9 cellular contexts compared by ENCODE assay signal in genomic region chr16:19210175-19210924, GRCh38. TPM values are rescaled to one million over a fixed set of nuclear protein-coding genes. Genes with fewer than 3 reads are reported as not detected.
A peak's percentile ranks its signal among the peaks of the same experiment; 100 is the strongest.
DNase-seq lines count a peak whose midpoint lies in the region; ATAC-seq and TF ChIP-seq lines count a peak whose summit lies in the region.
"Had no signal": no experiment of that assay in that cellular context is flagged by ENCODE, and none has a peak within 500 bp of the region (broad histone marks: within the 10 kb centered on the region; RNA-seq: fewer than 3 reads in every experiment).

No MANE protein-coding gene starts in this region.

- peaks cover 50% of the 10 kb centered on the region for H3K4me1 ChIP-seq in OCI-LY7 (ENCODE audit: insufficient read depth, low read length, poor library complexity, severe bottlenecking)
- no peaks in the 10 kb centered on the region for H3K4me1 ChIP-seq in esophagus squamous epithelium
- no peaks in the 10 kb centered on the region for H3K4me1 ChIP-seq in BE2C

- H3K36me3 ChIP-seq in OCI-LY7 (ENCODE audit: insufficient read depth, low read length) (peaks cover 28% of the 10 kb centered on the region), esophagus squamous epithelium (no peaks in the 10 kb centered on the region), BE2C (no peaks in the 10 kb centered on the region)

- peaks cover 4% of the 10 kb centered on the region for H3K4me1 Mint-ChIP-seq in activated naive CD8-positive, alpha-beta T cell treated with anti-CD3 and anti-CD28 coated beads, Interleukin-2, amount 50 U/mL, for 24 hours
- H3K4me1 Mint-ChIP-seq in activated naive CD8-positive, alpha-beta T cell treated with anti-CD3 and anti-CD28 coated beads for 36 hours, result no peaks in the 10 kb centered on the region
- H3K4me1 Mint-ChIP-seq in immature natural killer cell, result no peaks in the 10 kb centered on the region
- H3K4me1 Mint-ChIP-seq: activated naive CD8-positive, alpha-beta T cell treated with anti-CD3 and anti-CD28 coated beads, Interleukin-2, amount 10 ng/mL, durations not matched to agents 7 days and 5 days had no signal

- H3K9me3 Mint-ChIP-seq in activated naive CD8-positive, alpha-beta T cell treated with anti-CD3 and anti-CD28 coated beads, Interleukin-2, amount 50 U/mL, for 24 hours, result peaks cover 8% of the 10 kb centered on the region
- peaks cover 10% of the 10 kb centered on the region for H3K9me3 Mint-ChIP-seq in activated naive CD8-positive, alpha-beta T cell treated with anti-CD3 and anti-CD28 coated beads for 36 hours
- no peaks in the 10 kb centered on the region for H3K9me3 Mint-ChIP-seq in immature natural killer cell

- no peak for ATAC-seq in activated naive CD8-positive, alpha-beta T cell treated with anti-CD3 and anti-CD28 coated beads, Interleukin-2, amount 50 U/mL, for 24 hours
- ATAC-seq in HG03066 (IDR thresholded peaks at IDR 0.05; ENCODE audit: low read depth, unreplicated experiment), result peak; percentile 76

- no peaks in the 10 kb centered on the region for H3K27me3 ChIP-seq in esophagus squamous epithelium
- H3K27me3 ChIP-seq in BE2C, result no peaks in the 10 kb centered on the region

- H3K27ac ChIP-seq in OCI-LY7 (ENCODE audit: low read depth, low read length, poor library complexity, severe bottlenecking), result peak overlapping the region; percentile 99
- H3K27ac ChIP-seq in esophagus squamous epithelium, result no peak overlapping the region

- TF ChIP-seq POLR2A in esophagus squamous epithelium (IDR thresholded peaks at IDR 0.05), result no peak

- peak overlapping the region; percentile 58 for H2AFZ ChIP-seq in OCI-LY7 (ENCODE audit: low read length)

- TF ChIP-seq CTCF in OCI-LY7 (conservative IDR thresholded peaks at IDR 0.05; ENCODE audit: low read length), result peak; percentile 60
- no peak for TF ChIP-seq CTCF in esophagus squamous epithelium (IDR thresholded peaks at IDR 0.05)
- no peak for TF ChIP-seq CTCF in BE2C (IDR thresholded peaks at IDR 0.05; ENCODE audit: low read depth, low read length)

- no peak overlapping the region for H3K4me3 Mint-ChIP-seq in activated naive CD8-positive, alpha-beta T cell treated with anti-CD3 and anti-CD28 coated beads, Interleukin-2, amount 50 U/mL, for 24 hours
- no peak overlapping the region for H3K4me3 Mint-ChIP-seq in activated naive CD8-positive, alpha-beta T cell treated with anti-CD3 and anti-CD28 coated beads for 36 hours
- H3K4me3 Mint-ChIP-seq in immature natural killer cell, result no peak overlapping the region
- H3K4me3 Mint-ChIP-seq: activated naive CD8-positive, alpha-beta T cell treated with anti-CD3 and anti-CD28 coated beads, Interleukin-2, amount 10 ng/mL, durations not matched to agents 7 days and 5 days had no signal

- no peaks in the 10 kb centered on the region for H3K9me2 ChIP-seq in OCI-LY7 (ENCODE audit: insufficient read depth, low read length)

- peak overlapping the region; percentile 92 for H3K4me2 ChIP-seq in OCI-LY7 (ENCODE audit: low read length)

- peaks cover 2% of the 10 kb centered on the region for H3K36me3 Mint-ChIP-seq in activated naive CD8-positive, alpha-beta T cell treated with anti-CD3 and anti-CD28 coated beads, Interleukin-2, amount 50 U/mL, for 24 hours (ENCODE audit: low read depth)
- H3K36me3 Mint-ChIP-seq in activated naive CD8-positive, alpha-beta T cell treated with anti-CD3 and anti-CD28 coated beads for 36 hours, result peaks cover 3% of the 10 kb centered on the region
- no peaks in the 10 kb centered on the region for H3K36me3 Mint-ChIP-seq in immature natural killer cell
- H3K36me3 Mint-ChIP-seq: activated naive CD8-positive, alpha-beta T cell treated with anti-CD3 and anti-CD28 coated beads, Interleukin-2, amount 10 ng/mL, durations not matched to agents 7 days and 5 days had no signal

- POLR2A ChIA-PET in OCI-LY7 (lab: Charles Lee), result interaction anchor here (1.2 to 1.6 kb wide), 2 partner anchors 12 to 92 kb away, joined by 3 to 5 read pairs; no protein-coding TSS in a partner anchor

- peaks cover 3% of the 10 kb centered on the region for H3K27me3 Mint-ChIP-seq in activated naive CD8-positive, alpha-beta T cell treated with anti-CD3 and anti-CD28 coated beads, Interleukin-2, amount 50 U/mL, for 24 hours
- peaks cover 8% of the 10 kb centered on the region for H3K27me3 Mint-ChIP-seq in activated naive CD8-positive, alpha-beta T cell treated with anti-CD3 and anti-CD28 coated beads for 36 hours
- H3K27me3 Mint-ChIP-seq in immature natural killer cell (ENCODE audit: low read depth in 3 of 3), result peaks cover 3 to 7% (median 4%) of the 10 kb centered on the region in 3 donors
- H3K27me3 Mint-ChIP-seq: activated naive CD8-positive, alpha-beta T cell treated with anti-CD3 and anti-CD28 coated beads, Interleukin-2, amount 10 ng/mL, durations not matched to agents 7 days and 5 days had no signal

- CTCF ChIA-PET in OCI-LY7 (lab: Charles Lee; ENCODE audit: unreplicated experiment), result no interaction called here

- H3K27ac Mint-ChIP-seq in activated naive CD8-positive, alpha-beta T cell treated with anti-CD3 and anti-CD28 coated beads, Interleukin-2, amount 50 U/mL, for 24 hours, result peak overlapping the region; percentile 59
- no peak overlapping the region for H3K27ac Mint-ChIP-seq in activated naive CD8-positive, alpha-beta T cell treated with anti-CD3 and anti-CD28 coated beads for 36 hours
- H3K27ac Mint-ChIP-seq in immature natural killer cell, result no peak overlapping the region
- H3K27ac Mint-ChIP-seq: activated naive CD8-positive, alpha-beta T cell treated with anti-CD3 and anti-CD28 coated beads, Interleukin-2, amount 10 ng/mL, durations not matched to agents 7 days and 5 days had no signal

- H3K4me3 ChIP-seq in OCI-LY7 (ENCODE audit: low read depth, low read length, poor library complexity, severe bottlenecking) (peak overlapping the region; percentile 65), esophagus squamous epithelium (no peak overlapping the region), BE2C (ENCODE audit: low read depth, low read length) (no peak overlapping the region)

- peaks cover 41% of the 10 kb centered on the region for H3K9me3 ChIP-seq in OCI-LY7 (ENCODE audit: low read length)
- peaks cover 0 to 18% (median 8%) of the 10 kb centered on the region in 3 donors for H3K9me3 ChIP-seq in esophagus squamous epithelium
- H3K9me3 ChIP-seq in BE2C, result no peaks in the 10 kb centered on the region

- no peaks in the 10 kb centered on the region for H4K20me1 ChIP-seq in OCI-LY7 (ENCODE audit: insufficient read depth, low read length)

- BruUV-seq in OCI-LY7 (replicated peaks; lab: Mats Ljungman, UMichigan), result TSS peak; percentile 90

- 34 to 40% methylated on average over 10 of the region's 10 CpGs for WGBS in esophagus squamous epithelium, 2 donors

- peaks cover 12% of the 10 kb centered on the region; the same call in 1 of the 2 replicates for H3K79me2 ChIP-seq in OCI-LY7 (ENCODE audit: insufficient read depth, low read depth, low read length)

- DNase-seq in activated naive CD8-positive, alpha-beta T cell treated with anti-CD3 and anti-CD28 coated beads, Interleukin-2, amount 50 U/mL, for 24 hours, result no peak
- DNase-seq in activated naive CD8-positive, alpha-beta T cell treated with anti-CD3 and anti-CD28 coated beads for 36 hours, result no peak
- DNase-seq in OCI-LY7 (ENCODE audit: low spot score), result peak; percentile 89
- DNase-seq in superior temporal gyrus (ENCODE audit: extremely low spot score), result peak; percentile 26
- no peak for DNase-seq in esophagus squamous epithelium (lab: John Stamatoyannopoulos, UW)
- no peak for DNase-seq in BE2C
- DNase-seq in immature natural killer cell, result no peak
- DNase-seq: activated naive CD8-positive, alpha-beta T cell treated with anti-CD3 and anti-CD28 coated beads, Interleukin-2, amount 10 ng/mL, durations not matched to agents 7 days and 5 days had no signal

- intact Hi-C loops in OCI-LY7 (cut with micrococcal nuclease; ENCODE audit: unreplicated experiment) (loop anchor here (1.0 to 5.0 kb wide), 3 partner anchors 143 to 312 kb away; partner anchors contain the start of genes CCP110, COQ7 and GDE1), esophagus squamous epithelium (cut with DNase I) (no loop called here)

RNA-seq across cellular contexts. Expression of gene SYT17, which starts 42.3 kb away (rescaled TPM):
- total RNA-seq in activated naive CD8-positive, alpha-beta T cell treated with anti-CD3 and anti-CD28 coated beads for 36 hours, result under 1 TPM in 1 of 2 experiments, not detected in 1; 0.14 TPM
- 7.1 and 10.3 TPM in 2 replicates for total RNA-seq in OCI-LY7 (2014; rRNA removed; shearing (Covaris generic))
- total RNA-seq in OCI-LY7 (2022), result 6.0 and 6.2 TPM in 2 replicates
- 1 to 10 TPM in 3 of 4 donors, under 1 TPM in 1; 0.88 to 7.6 (median 4.7) TPM for total RNA-seq in esophagus squamous epithelium
- polyA plus RNA-seq in BE2C (2012; ENCODE audit: insufficient read depth, insufficient read length, low read depth), result 1.5 TPM
- not detected for polyA plus RNA-seq in immature natural killer cell
- total RNA-seq: activated naive CD8-positive, alpha-beta T cell treated with anti-CD3 and anti-CD28 coated beads, Interleukin-2, amount 10 ng/mL, durations not matched to agents 7 days and 5 days had no signal

Comparison
In these comparisons a context has a peak if more than half of its experiments do, and no peak if none do; other contexts are left out.
1. DNase-seq: peak in OCI-LY7 (single experiment) and superior temporal gyrus (single experiment); none in activated naive CD8-positive, alpha-beta T cell treated with anti-CD3 and anti-CD28 coated beads, Interleukin-2, amount 50 U/mL, for 24 hours (single experiment), activated naive CD8-positive, alpha-beta T cell treated with anti-CD3 and anti-CD28 coated beads for 36 hours (single experiment), esophagus squamous epithelium (single experiment), BE2C (single experiment) and immature natural killer cell (0 of 3).